ENCODE assay signal across 8 cellular contexts in genomic region chr1:40980453-40981121, GRCh38. TPM values are rescaled to one million over a fixed set of nuclear protein-coding genes. Genes with fewer than 3 reads are reported as not detected.
DNase-seq lines count a peak whose midpoint lies in the region; ATAC-seq and TF ChIP-seq lines count a peak whose summit lies in the region.

No MANE protein-coding gene starts in this region.

- H3K9me3 Mint-ChIP-seq in CD8-positive, alpha-beta memory T cell = no peaks in the 10 kb centered on the region
- H3K9me3 Mint-ChIP-seq in neural progenitor cell = no peaks in the 10 kb centered on the region

- H3K36me3 Mint-ChIP-seq in CD8-positive, alpha-beta memory T cell = peaks cover 3 to 28% (median 9%) of the 10 kb centered on the region in 3 donors
- H3K36me3 Mint-ChIP-seq in neural progenitor cell = peaks cover 14% of the 10 kb centered on the region

- peaks cover 27% of the 10 kb centered on the region for H3K4me1 ChIP-seq in CD8-positive, alpha-beta memory T cell (ENCODE audit: insufficient read depth, low read length)
- H3K4me1 ChIP-seq in neural progenitor cell (peaks cover 16% of the 10 kb centered on the region), thymus (ENCODE audit: control insufficient read depth, insufficient read depth, low read length) (peaks cover 15% of the 10 kb centered on the region)

- peaks cover 16% of the 10 kb centered on the region for H3K36me3 ChIP-seq in CD8-positive, alpha-beta memory T cell (ENCODE audit: insufficient read depth, low read length)
- H3K36me3 ChIP-seq in neural progenitor cell (peaks cover 19% of the 10 kb centered on the region), thymus (ENCODE audit: control insufficient read depth, insufficient read depth) (peaks cover 4% of the 10 kb centered on the region)

- TF ChIP-seq CTCF in epithelial cell of proximal tubule (conservative IDR thresholded peaks at IDR 0.05; ENCODE audit: low read depth, low read length) (no peak), neural progenitor cell (IDR thresholded peaks at IDR 0.05) (no peak)

- CTCF ChIA-PET in CD8-positive, alpha-beta memory T cell (lab: Charles Lee) = interaction anchor here (1.1 to 8.1 kb wide), 4 partner anchors 23 to 290 kb away, joined by 3 to 41 read pairs (median 3); partner anchors contain the start of genes CITED4 and NFYC

- peaks cover 48% of the 10 kb centered on the region for H4K20me1 ChIP-seq in neural progenitor cell (ENCODE audit: low read depth)

- peak overlapping the region; percentile 87 for H3K9ac ChIP-seq in neural progenitor cell

- H3K9me3 ChIP-seq in CD8-positive, alpha-beta memory T cell (ENCODE audit: low read length) = no peaks in the 10 kb centered on the region
- H3K9me3 ChIP-seq in neural progenitor cell (ENCODE audit: low read depth) (no peaks in the 10 kb centered on the region), thymus (ENCODE audit: control insufficient read depth) (no peaks in the 10 kb centered on the region)

- no peaks in the 10 kb centered on the region for H3K27me3 Mint-ChIP-seq in CD8-positive, alpha-beta memory T cell
- peaks cover 3% of the 10 kb centered on the region for H3K27me3 Mint-ChIP-seq in neural progenitor cell (ENCODE audit: insufficient read depth, low read depth)

- peaks cover 22 to 36% (median 27%) of the 10 kb centered on the region in 3 donors for H3K4me1 Mint-ChIP-seq in CD8-positive, alpha-beta memory T cell
- peaks cover 25% of the 10 kb centered on the region for H3K4me1 Mint-ChIP-seq in neural progenitor cell

- H3K27ac Mint-ChIP-seq in CD8-positive, alpha-beta memory T cell = peak overlapping the region; percentile 94 to 99 (median 95)
- peak overlapping the region; percentile 96 for H3K27ac Mint-ChIP-seq in neural progenitor cell

- H3K27ac ChIP-seq in CD8-positive, alpha-beta memory T cell (ENCODE audit: low read depth, low read length) = peak overlapping the region; percentile 76
- H3K27ac ChIP-seq in neural progenitor cell (no peak overlapping the region), thymus (ENCODE audit: low read depth) (peak overlapping the region; percentile 73)

- peak overlapping the region; percentile 87 to 98 (median 95) for H3K4me3 Mint-ChIP-seq in CD8-positive, alpha-beta memory T cell
- peak overlapping the region; percentile 93 for H3K4me3 Mint-ChIP-seq in neural progenitor cell

- H3K79me2 ChIP-seq in neural progenitor cell (ENCODE audit: low read depth) = peaks cover 57% of the 10 kb centered on the region

- peak overlapping the region; percentile 69 for H3K4me3 ChIP-seq in CD8-positive, alpha-beta memory T cell (ENCODE audit: low read length)
- H3K4me3 ChIP-seq in epithelial cell of proximal tubule (ENCODE audit: low read depth, low read length) (peak overlapping the region; percentile 80), neural progenitor cell (peak overlapping the region; percentile 58), thymus (ENCODE audit: low read length) (peak overlapping the region; percentile 86)

- H2AFZ ChIP-seq in neural progenitor cell (replicated peaks) = peak overlapping the region; percentile 77

- peak; percentile 42 to 78 (median 67) for DNase-seq in CD8-positive, alpha-beta memory T cell
- DNase-seq in NCI-H526 (lab: John Stamatoyannopoulos, UW) (peak; percentile 69 to 80), epithelial cell of proximal tubule (ENCODE audit: low read depth) (no peak), neural progenitor cell (ENCODE audit: low spot score) (peak; percentile 27), NCI-H2196 treated with DMSO at 0.1 percent for 48 hours (lab: John Stamatoyannopoulos, UW; ENCODE audit: unreplicated experiment) (no peak)
- DNase-seq in activated CD8-positive, alpha-beta memory T cell treated with anti-CD3 and anti-CD28 coated beads, Interleukin-2, amount 50 U/mL, for 4 hours = peak; percentile 57

- ATAC-seq in GM21717 (IDR thresholded peaks at IDR 0.05; ENCODE audit: unreplicated experiment) = peak; percentile 5

- H3K27me3 ChIP-seq in CD8-positive, alpha-beta memory T cell (ENCODE audit: insufficient read depth, low read length, poor library complexity, severe bottlenecking) = no peaks in the 10 kb centered on the region
- H3K27me3 ChIP-seq in neural progenitor cell (no peaks in the 10 kb centered on the region), thymus (ENCODE audit: control insufficient read depth, insufficient read depth) (no peaks in the 10 kb centered on the region)

- POLR2A ChIA-PET in CD8-positive, alpha-beta memory T cell (lab: Charles Lee) = interaction anchor here (0.6 to 2.1 kb wide), 4 partner anchors 23 to 966 kb away, joined by 4 to 17 read pairs (median 8); partner anchors contain the start of genes CITED4 and NFYC

- 24% methylated on average over 27 of the region's 27 CpGs for WGBS in thymus

- H3K4me2 ChIP-seq in neural progenitor cell = peak overlapping the region; percentile 98

- peaks cover 13% of the 10 kb centered on the region for H3F3A ChIP-seq in neural progenitor cell (ENCODE audit: low read depth)

RNA-seq across cellular contexts. Expression of gene CTPS1, which starts 1.1 kb away (rescaled TPM):
- 100 to 1,000 TPM; 151 to 156 TPM for total RNA-seq in CD8-positive, alpha-beta memory T cell
- polyA plus RNA-seq in CD8-positive, alpha-beta memory T cell = 15.5 TPM
- total RNA-seq in epithelial cell of proximal tubule (53.3 and 61.6 TPM in 2 replicates), neural progenitor cell (ENCODE audit: low replicate concordance) (73.8 and 77.6 TPM in 2 replicates)
- 13.4 TPM for polyA plus RNA-seq in thymus

RNA-seq across cellular contexts. Expression of gene SLFNL1, which starts 40.9 kb away (rescaled TPM):
- under 1 TPM in 1 of 2 experiments, not detected in 1; 0.09 TPM for total RNA-seq in CD8-positive, alpha-beta memory T cell
- 0.44 TPM for polyA plus RNA-seq in CD8-positive, alpha-beta memory T cell
- total RNA-seq in epithelial cell of proximal tubule = 0.07 TPM in 1 of 2 replicates, not detected in the other
- 0.19 TPM in 1 of 2 replicates, not detected in the other for total RNA-seq in neural progenitor cell (ENCODE audit: low replicate concordance)
- 0.82 TPM for polyA plus RNA-seq in thymus

Comparison
In these comparisons a context has a peak if more than half of its experiments do, and no peak if none do; other contexts are left out.
1. DNase-seq: peak in CD8-positive, alpha-beta memory T cell (5 of 5), NCI-H526 (2 of 2), activated CD8-positive, alpha-beta memory T cell treated with anti-CD3 and anti-CD28 coated beads, Interleukin-2, amount 50 U/mL, for 4 hours (single experiment) and neural progenitor cell (single experiment); none in epithelial cell of proximal tubule (single experiment) and NCI-H2196 treated with DMSO at 0.1 percent for 48 hours (single experiment).
2. Peak in every context shown above with its lines, with median percentiles within 50 percentile points of each other: H3K4me3 ChIP-seq.